ENCODE assay signal across 16 cellular contexts in the genomic region with DNA sequence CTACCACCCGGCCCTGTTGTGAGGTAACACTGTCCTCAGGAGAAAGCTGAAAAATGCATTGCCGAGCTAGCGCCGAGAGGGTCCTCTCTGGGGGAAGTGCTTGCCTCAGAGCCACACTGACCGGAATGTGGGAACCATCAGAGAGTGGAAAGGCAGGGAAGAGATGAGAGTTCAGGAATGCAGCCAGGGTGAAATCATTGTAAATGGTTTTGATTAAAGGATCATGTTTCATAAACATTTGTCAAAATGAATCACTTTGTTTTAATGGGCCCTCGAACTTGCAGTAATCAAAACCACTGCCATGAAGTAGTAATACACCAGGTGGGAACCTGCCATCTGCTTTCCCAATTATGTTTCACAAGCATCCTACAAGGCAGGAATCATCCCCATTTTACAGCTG. TPM values are rescaled to one million over a fixed set of nuclear protein-coding genes. Genes with fewer than 3 reads are reported as not detected.
DNase-seq lines count a peak whose midpoint lies in the region; TF ChIP-seq lines count a peak whose summit lies in the region.
"Had no signal": no experiment of that assay in that cellular context is flagged by ENCODE, and none has a peak within 500 bp of the region (broad histone marks: within the 10 kb centered on the region; RNA-seq: fewer than 3 reads in every experiment).

No MANE protein-coding gene starts in this region.

- POLR2A ChIA-PET in BJ (lab: Charles Lee) (no interaction called here), HEK293 (lab: Yijun Ruan, JAX) (interaction anchor here (1.1 to 1.6 kb wide), 5 partner anchors 11 to 96 kb away, joined by 4 to 6 read pairs (median 5); a partner anchor contains a TSS)

- no peak overlapping the region for H3K27ac ChIP-seq in HEK293 (ENCODE audit: extremely low read depth, low read depth, low read length)
- no peak overlapping the region for H3K27ac ChIP-seq in caudate nucleus (ENCODE audit: low read depth, low read length)
- H3K27ac ChIP-seq: right atrium auricular region, upper lobe of right lung, VCaP had no signal

- H3K27me3 ChIP-seq in BJ (ENCODE audit: control insufficient read depth, insufficient read depth, low read length): no peaks in the 10 kb centered on the region
- H3K27me3 ChIP-seq: right atrium auricular region, upper lobe of right lung had no signal

- DNase-seq in BJ (ENCODE audit: low read depth) (peak; percentile 62), amniotic stem cell (lab: John Stamatoyannopoulos, UW) (peak; percentile 21), kidney glomerular epithelial cell (lab: John Stamatoyannopoulos, UW) (peak; percentile 7), SKM-1 treated with dmso at 0.1 percent for 144 hours (lab: John Stamatoyannopoulos, UW; ENCODE audit: unreplicated experiment) (no peak), caudate nucleus (lab: John Stamatoyannopoulos, UW) (no peak)
- DNase-seq in stimulated activated CD4-positive, alpha-beta T cell treated with anti-CD3 and anti-CD28 coated beads, Interleukin-12 subunit alpha, Interleukin-12 subunit beta, amount 100 ng/mL, for 4 hours: no peak
- DNase-seq: activated naive CD4-positive, alpha-beta T cell treated with anti-CD3 and anti-CD28 coated beads, Interleukin-2, amount 10 ng/mL, durations not matched to agents 7 days and 5 days; CD8-positive, alpha-beta T cell; left ventricle myocardium superior; NCI-H2227 treated with DMSO at 0.1 percent for 48 hours; stimulated activated CD4-positive, alpha-beta T cell treated with anti-CD3 and anti-CD28 coated beads, Interleukin-4, amount 100 ng/mL, for 4 hours; upper lobe of right lung had no signal

- no peaks in the 10 kb centered on the region for H3K4me1 ChIP-seq in HEK293 (ENCODE audit: control insufficient read depth, insufficient read depth, low read length)
- H3K4me1 ChIP-seq: right atrium auricular region, upper lobe of right lung had no signal

- no peaks in the 10 kb centered on the region for H3K9me3 ChIP-seq in HEK293 (ENCODE audit: control insufficient read depth, insufficient read depth, low read depth, low read length)
- H3K9me3 ChIP-seq: right atrium auricular region, upper lobe of right lung had no signal

- CTCF ChIA-PET in BJ (lab: Yijun Ruan, JAX) (interaction anchor here (0.5 to 4.6 kb wide), 11 partner anchors 8 to 409 kb away, joined by 3 to 31 read pairs (median 3); no protein-coding TSS in a partner anchor), HEK293 (lab: Yijun Ruan, JAX) (interaction anchor here (0.5 to 12.1 kb wide), 12 partner anchors 9 to 211 kb away, joined by 3 to 146 read pairs (median 4); no protein-coding TSS in a partner anchor)

- TF ChIP-seq CTCF in BJ (IDR thresholded peaks at IDR 0.05; ENCODE audit: insufficient read depth, low read depth, low read length): no peak
- no peak for TF ChIP-seq CTCF in HEK293 (tag by site-specific recombination; IDR thresholded peaks at IDR 0.05)

- H3K4me3 ChIP-seq in BJ (ENCODE audit: low read depth, low read length): no peak overlapping the region
- H3K4me3 ChIP-seq in HEK293 (ENCODE audit: low read depth, low read length): no peak overlapping the region
- H3K4me3 ChIP-seq: right atrium auricular region, upper lobe of right lung had no signal

- H3K36me3 ChIP-seq in BJ (ENCODE audit: control insufficient read depth, insufficient read depth, low read length): peaks cover 1% of the 10 kb centered on the region; the same call in 1 of the 2 replicates
- H3K36me3 ChIP-seq in HEK293 (ENCODE audit: control insufficient read depth in 2 of 2, insufficient read depth in 1 of 2, low read length in 2 of 2): peaks cover 33 to 60% of the 10 kb centered on the region in 2 experiments

TF ChIP-seq in HEK293, 187 proteins besides CTCF, POLR2A, EP300 and RAD21 (continues in another document):
- TF ChIP-seq ZBTB20 (tag by site-specific recombination; IDR thresholded peaks at IDR 0.05): no peak
- TF ChIP-seq OSR2 (tag by site-specific recombination; IDR thresholded peaks at IDR 0.05): peak; percentile 65
- no peak for TF ChIP-seq ZNF266 (tag by site-specific recombination; IDR thresholded peaks at IDR 0.05; ENCODE audit: low read depth)
- TF ChIP-seq ZNF423 (tag by site-specific recombination; IDR thresholded peaks at IDR 0.05): no peak
- no peak for TF ChIP-seq MYNN (tag by site-specific recombination; IDR thresholded peaks at IDR 0.05; ENCODE audit: borderline replicate concordance)
- no peak for TF ChIP-seq REPIN1 (tag by site-specific recombination; IDR thresholded peaks at IDR 0.05; ENCODE audit: low read depth)
- 0 out of 2 replicates have a peak, but pooled peaks have one; percentile 35 for TF ChIP-seq MZF1 (tag by site-specific recombination; IDR thresholded peaks at IDR 0.05; ENCODE audit: borderline replicate concordance)
- TF ChIP-seq SP3 (tag by site-specific recombination; IDR thresholded peaks at IDR 0.05): no peak; the same call in 1 of the 2 replicates
- TF ChIP-seq ZNF132 (tag by site-specific recombination; IDR thresholded peaks at IDR 0.05; ENCODE audit: borderline replicate concordance): no peak
- TF ChIP-seq, protein P1, sequence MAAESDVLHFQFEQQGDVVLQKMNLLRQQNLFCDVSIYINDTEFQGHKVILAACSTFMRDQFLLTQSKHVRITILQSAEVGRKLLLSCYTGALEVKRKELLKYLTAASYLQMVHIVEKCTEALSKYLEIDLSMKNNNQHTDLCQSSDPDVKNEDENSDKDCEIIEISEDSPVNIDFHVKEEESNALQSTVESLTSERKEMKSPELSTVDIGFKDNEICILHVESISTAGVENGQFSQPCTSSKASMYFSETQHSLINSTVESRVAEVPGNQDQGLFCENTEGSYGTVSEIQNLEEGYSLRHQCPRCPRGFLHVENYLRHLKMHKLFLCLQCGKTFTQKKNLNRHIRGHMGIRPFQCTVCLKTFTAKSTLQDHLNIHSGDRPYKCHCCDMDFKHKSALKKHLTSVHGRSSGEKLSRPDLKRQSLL (tag by site-specific recombination; IDR thresholded peaks at IDR 0.05): no peak
- TF ChIP-seq, protein P2, sequence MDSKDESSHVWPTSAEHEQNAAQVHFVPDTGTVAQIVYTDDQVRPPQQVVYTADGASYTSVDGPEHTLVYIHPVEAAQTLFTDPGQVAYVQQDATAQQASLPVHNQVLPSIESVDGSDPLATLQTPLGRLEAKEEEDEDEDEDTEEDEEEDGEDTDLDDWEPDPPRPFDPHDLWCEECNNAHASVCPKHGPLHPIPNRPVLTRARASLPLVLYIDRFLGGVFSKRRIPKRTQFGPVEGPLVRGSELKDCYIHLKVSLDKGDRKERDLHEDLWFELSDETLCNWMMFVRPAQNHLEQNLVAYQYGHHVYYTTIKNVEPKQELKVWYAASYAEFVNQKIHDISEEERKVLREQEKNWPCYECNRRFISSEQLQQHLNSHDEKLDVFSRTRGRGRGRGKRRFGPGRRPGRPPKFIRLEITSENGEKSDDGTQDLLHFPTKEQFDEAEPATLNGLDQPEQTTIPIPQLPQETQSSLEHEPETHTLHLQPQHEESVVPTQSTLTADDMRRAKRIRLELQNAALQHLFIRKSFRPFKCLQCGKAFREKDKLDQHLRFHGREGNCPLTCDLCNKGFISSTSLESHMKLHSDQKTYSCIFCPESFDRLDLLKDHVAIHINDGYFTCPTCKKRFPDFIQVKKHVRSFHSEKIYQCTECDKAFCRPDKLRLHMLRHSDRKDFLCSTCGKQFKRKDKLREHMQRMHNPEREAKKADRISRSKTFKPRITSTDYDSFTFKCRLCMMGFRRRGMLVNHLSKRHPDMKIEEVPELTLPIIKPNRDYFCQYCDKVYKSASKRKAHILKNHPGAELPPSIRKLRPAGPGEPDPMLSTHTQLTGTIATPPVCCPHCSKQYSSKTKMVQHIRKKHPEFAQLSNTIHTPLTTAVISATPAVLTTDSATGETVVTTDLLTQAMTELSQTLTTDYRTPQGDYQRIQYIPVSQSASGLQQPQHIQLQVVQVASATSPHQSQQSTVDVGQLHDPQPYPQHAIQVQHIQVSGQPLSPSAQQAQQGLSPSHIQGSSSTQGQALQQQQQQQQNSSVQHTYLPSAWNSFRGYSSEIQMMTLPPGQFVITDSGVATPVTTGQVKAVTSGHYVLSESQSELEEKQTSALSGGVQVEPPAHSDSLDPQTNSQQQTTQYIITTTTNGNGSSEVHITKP (tag by site-specific recombination; IDR thresholded peaks at IDR 0.05): 0 out of 2 replicates have a peak, but pooled peaks have one; percentile 29
- TF ChIP-seq, protein P3, sequence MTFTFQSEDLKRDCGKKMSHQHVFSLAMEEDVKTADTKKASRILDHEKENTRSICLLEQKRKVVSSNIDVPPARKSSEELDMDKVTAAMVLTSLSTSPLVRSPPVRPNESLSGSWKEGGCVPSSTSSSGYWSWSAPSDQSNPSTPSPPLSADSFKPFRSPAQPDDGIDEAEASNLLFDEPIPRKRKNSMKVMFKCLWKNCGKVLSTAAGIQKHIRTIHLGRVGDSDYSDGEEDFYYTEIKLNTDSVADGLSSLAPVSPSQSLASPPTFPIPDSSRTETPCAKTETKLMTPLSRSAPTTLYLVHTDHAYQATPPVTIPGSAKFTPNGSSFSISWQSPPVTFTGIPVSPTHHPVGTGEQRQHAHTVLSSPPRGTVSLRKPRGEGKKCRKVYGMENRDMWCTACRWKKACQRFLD (tag by site-specific recombination; IDR thresholded peaks at IDR 0.05): no peak
- TF ChIP-seq ZNF211 (tag by site-specific recombination; IDR thresholded peaks at IDR 0.05; ENCODE audit: low read depth): no peak
- TF ChIP-seq SP7 (tag by site-specific recombination; IDR thresholded peaks at IDR 0.05): peak; percentile 38
- TF ChIP-seq ZEB2 (tag by site-specific recombination; IDR thresholded peaks at IDR 0.05): peak; percentile 56; the same call in 1 of the 2 replicates

RNA-seq across cellular contexts. Expression of a gene that starts 16.9 kb away (rescaled TPM):
- polyA plus RNA-seq in BJ (2011; rRNA removed): not detected in 2 replicates
- not detected in 2 replicates for polyA minus RNA-seq in BJ (2011; rRNA and poly(A)+ RNA removed)
- polyA plus RNA-seq: neural cell had no signal

RNA-seq across cellular contexts. Expression of a gene that starts 23.3 kb away (rescaled TPM):
- polyA plus RNA-seq in BJ (2011; rRNA removed): 33.3 and 42.2 TPM in 2 replicates
- 26.1 and 28.9 TPM in 2 replicates for polyA minus RNA-seq in BJ (2011; rRNA and poly(A)+ RNA removed)

Comparison
In these comparisons a context has a peak if more than half of its experiments do, and no peak if none do; other contexts are left out.
1. DNase-seq: peak in BJ (single experiment), amniotic stem cell (single experiment) and kidney glomerular epithelial cell (single experiment); none in stimulated activated CD4-positive, alpha-beta T cell treated with anti-CD3 and anti-CD28 coated beads, Interleukin-12 subunit alpha, Interleukin-12 subunit beta, amount 100 ng/mL, for 4 hours (single experiment), SKM-1 treated with dmso at 0.1 percent for 144 hours (single experiment) and caudate nucleus (0 of 61).